Comparison of ENCODE assay signal across 20 cellular contexts in genomic region chr7:111784971-111785575, GRCh38.
A peak's percentile ranks its signal among the peaks of the same experiment; 100 is the strongest.
DNase-seq lines count a peak whose midpoint lies in the region; ATAC-seq and TF ChIP-seq lines count a peak whose summit lies in the region.
"Had no signal": no experiment of that assay in that cellular context is flagged by ENCODE, and none has a peak within 500 bp of the region (broad histone marks: within the 10 kb centered on the region; RNA-seq: fewer than 3 reads in every experiment).

No MANE protein-coding gene starts in this region.

- H3K4me1 ChIP-seq in HUES48 (ENCODE audit: control insufficient read depth, insufficient read depth, low read length) (peaks cover 23% of the 10 kb centered on the region), ascending aorta (no peaks in the 10 kb centered on the region), left lung (no peaks in the 10 kb centered on the region)

- intact Hi-C loops in ascending aorta (cut with DNase I) = no loop called here
- intact Hi-C loops in left lung (cut with DNase I) = no loop called here

- H3K27me3 ChIP-seq in HUES48 (ENCODE audit: control insufficient read depth, insufficient read depth, low read length) = no peaks in the 10 kb centered on the region
- H3K27me3 ChIP-seq in ascending aorta = no peaks in the 10 kb centered on the region
- no peaks in the 10 kb centered on the region for H3K27me3 ChIP-seq in left lung
- H3K27me3 ChIP-seq: BE2C had no signal

- H3K36me3 Mint-ChIP-seq in type B pancreatic cell = peaks cover 50% of the 10 kb centered on the region

- ATAC-seq in left lung (peak; percentile 61), GM19463 (IDR thresholded peaks at IDR 0.05; ENCODE audit: unreplicated experiment) (no peak)
- ATAC-seq: HCT116, K562, Panc1, Right ventricle myocardium inferior, SK-N-SH treated with all-trans-retinoic acid at 6 μM for 48 hours had no signal

- H3K9ac ChIP-seq in HUES48 (ENCODE audit: low read depth, low read length) = no peak overlapping the region

- H3K4me3 ChIP-seq in HUES48 (ENCODE audit: low read depth, low read length) (no peak overlapping the region), ascending aorta (no peak overlapping the region), left lung (no peak overlapping the region)
- H3K4me3 ChIP-seq: K562 had no signal

- H3K9me3 ChIP-seq in HUES48 (ENCODE audit: control insufficient read depth, insufficient read depth, low read length) = no peaks in the 10 kb centered on the region
- no peaks in the 10 kb centered on the region for H3K9me3 ChIP-seq in ascending aorta
- no peaks in the 10 kb centered on the region for H3K9me3 ChIP-seq in left lung
- H3K9me3 ChIP-seq: BE2C had no signal

- peaks cover 5% of the 10 kb centered on the region for H3K9me3 Mint-ChIP-seq in type B pancreatic cell
- H3K9me3 Mint-ChIP-seq: CD4-positive, alpha-beta T cell had no signal

- DNase-seq in ascending aorta (ENCODE audit: low spot score in 2 of 2) = no peak
- no peak for DNase-seq in left lung
- no peak for DNase-seq in type B pancreatic cell (ENCODE audit: extremely low spot score, unreplicated experiment)
- no peak for DNase-seq in activated CD8-positive, alpha-beta memory T cell treated with anti-CD3 and anti-CD28 coated beads for 24 hours
- DNase-seq in HuH-7.5 (ENCODE audit: low spot score) = no peak
- DNase-seq: BE2C; Calu3; CD4-positive, alpha-beta T cell; DMS79; NCI-H1417 treated with DMSO at 0.1 percent for 48 hours; NCI-H1930; NCI-H446 treated with DMSO at 0.1 percent for 48 hours had no signal

- H3K36me3 ChIP-seq in HUES48 (ENCODE audit: control insufficient read depth, insufficient read depth, low read length) (no peaks in the 10 kb centered on the region), ascending aorta (no peaks in the 10 kb centered on the region), left lung (peaks cover 0 to 24% of the 10 kb centered on the region in 2 donors)
- H3K36me3 ChIP-seq: BE2C had no signal

- peak overlapping the region; percentile 63 for H3K4me3 Mint-ChIP-seq in type B pancreatic cell
- H3K4me3 Mint-ChIP-seq: CD4-positive, alpha-beta T cell had no signal

- peak overlapping the region; percentile 73 for H3K27ac Mint-ChIP-seq in type B pancreatic cell
- H3K27ac Mint-ChIP-seq: CD4-positive, alpha-beta T cell had no signal

- TF ChIP-seq CTCF in ascending aorta (IDR thresholded peaks at IDR 0.05) (no peak), left lung (IDR thresholded peaks at IDR 0.05) (no peak), type B pancreatic cell (conservative IDR thresholded peaks at IDR 0.05) (no peak)

- peaks cover 18% of the 10 kb centered on the region for H3K4me1 Mint-ChIP-seq in type B pancreatic cell (ENCODE audit: unreplicated experiment)

- peak overlapping the region; percentile 12 for H3K27ac ChIP-seq in HUES48 (ENCODE audit: low read depth, low read length)
- peak overlapping the region; percentile 55 to 58 for H3K27ac ChIP-seq in ascending aorta
- no peak overlapping the region for H3K27ac ChIP-seq in left lung
- H3K27ac ChIP-seq: HL-60 had no signal

- H3K27me3 Mint-ChIP-seq in type B pancreatic cell = no peaks in the 10 kb centered on the region

Comparison
In these comparisons a context has a peak if more than half of its experiments do, and no peak if none do; other contexts are left out.
1. H3K27ac ChIP-seq: peak in HUES48 (single experiment) and ascending aorta (2 of 2); none in left lung (0 of 2).